ENCODE assay signal across 14 cellular contexts in the genomic region with DNA sequence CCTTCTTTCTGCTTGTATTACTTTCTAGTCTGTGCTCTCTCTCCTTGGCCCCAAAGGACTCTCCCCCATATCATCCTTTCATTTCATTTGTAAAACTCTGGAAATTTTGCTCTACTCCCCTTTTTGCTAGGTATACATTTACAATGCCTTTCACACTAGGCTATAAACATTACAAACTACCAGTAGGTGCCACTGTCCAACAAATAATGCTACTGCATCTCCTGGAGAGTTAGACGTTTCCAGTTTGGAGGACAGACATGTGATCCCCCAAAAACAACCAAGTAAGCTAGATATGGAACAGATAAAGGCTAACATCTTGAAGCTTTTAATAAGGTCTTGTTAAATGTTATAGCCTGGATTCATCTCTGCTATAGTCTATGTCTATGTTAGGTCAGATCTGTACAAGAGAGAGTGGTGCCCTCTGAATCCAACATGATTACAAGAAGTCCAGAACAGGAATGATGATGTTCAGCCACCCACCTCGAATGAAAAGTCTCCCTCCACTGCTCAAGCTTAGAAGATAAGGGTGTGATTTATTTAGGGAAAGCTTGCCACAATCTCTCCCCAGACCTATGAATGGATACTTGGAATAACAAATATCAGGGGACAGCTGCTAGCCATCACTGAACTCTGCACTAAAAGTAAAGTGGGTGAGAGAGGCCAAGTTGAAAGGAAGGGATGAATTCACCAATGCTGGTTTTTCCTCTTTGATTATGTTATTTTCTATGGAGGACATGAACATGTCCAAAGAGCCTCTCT. TPM values are rescaled to one million over a fixed set of nuclear protein-coding genes. Genes with fewer than 3 reads are reported as not detected.
DNase-seq lines count a peak whose midpoint lies in the region; ATAC-seq and TF ChIP-seq lines count a peak whose summit lies in the region.
"Had no signal": no experiment of that assay in that cellular context is flagged by ENCODE, and none has a peak within 500 bp of the region (broad histone marks: within the 10 kb centered on the region; RNA-seq: fewer than 3 reads in every experiment).

No MANE protein-coding gene starts in this region.

- CTCF ChIA-PET in MCF 10A (lab: Yijun Ruan, JAX), result interaction anchor here (0.7 to 2.6 kb wide), 10 partner anchors 9 to 495 kb away, joined by 3 to 15 read pairs (median 6); partner anchors contain the start of gene CBR4

- H3K27me3 Mint-ChIP-seq in MCF 10A (ENCODE audit: insufficient read depth, unreplicated experiment) (no peaks in the 10 kb centered on the region), immature natural killer cell (ENCODE audit: low read depth in 3 of 3) (no peaks in the 10 kb centered on the region)

- DNase-seq in MCF 10A (ENCODE audit: unreplicated experiment) (peak; percentile 17), breast epithelium (ENCODE audit: low spot score in 2 of 2) (no peak), adipocyte (ENCODE audit: low read depth) (peak; percentile 45), immature natural killer cell (peak in 2 of 3 donors; percentile 31 to 32), vagina (ENCODE audit: extremely low spot score in 2 of 2) (no peak), NCI-H69 (lab: John Stamatoyannopoulos, UW) (no peak), posterior vena cava (ENCODE audit: low spot score) (no peak)
- DNase-seq: cortex of kidney; NCI-H1436; SHP77; stimulated activated CD4-positive, alpha-beta T cell treated with anti-CD3 and anti-CD28 coated beads, Interleukin-15, amount 100 ng/mL, for 24 hours had no signal

- no peaks in the 10 kb centered on the region for H3K27me3 ChIP-seq in breast epithelium
- H3K27me3 ChIP-seq in adipocyte (replicated peaks; ENCODE audit: control insufficient read depth, insufficient read depth, low read length), result no peaks in the 10 kb centered on the region
- no peaks in the 10 kb centered on the region for H3K27me3 ChIP-seq in vagina
- H3K27me3 ChIP-seq: BLaER1, suprapubic skin had no signal

- peaks cover 17% of the 10 kb centered on the region for H3K4me1 Mint-ChIP-seq in MCF 10A (ENCODE audit: insufficient read depth, unreplicated experiment)
- H3K4me1 Mint-ChIP-seq in immature natural killer cell, result peaks cover 0 to 11% of the 10 kb centered on the region in 2 donors

- H3K36me3 ChIP-seq in breast epithelium (no peaks in the 10 kb centered on the region), adipocyte (ENCODE audit: control insufficient read depth, insufficient read depth, low read length, severe bottlenecking) (peaks cover 39% of the 10 kb centered on the region), vagina (peaks cover 0 to 4% of the 10 kb centered on the region in 2 donors)

- POLR2A ChIA-PET in MCF 10A (lab: Yijun Ruan, JAX), result interaction anchor here (0.6 to 5.4 kb wide), 2 partner anchors 14 to 383 kb away, joined by 3 to 37 read pairs; partner anchors contain the start of gene CBR4

- no TSS peak for BruUV-seq in MCF 10A (replicated peaks; lab: Mats Ljungman, UMichigan)

- H3K36me3 Mint-ChIP-seq in MCF 10A (ENCODE audit: insufficient read depth, unreplicated experiment), result peaks cover 31% of the 10 kb centered on the region
- peaks cover 14 to 20% (median 18%) of the 10 kb centered on the region in 3 donors for H3K36me3 Mint-ChIP-seq in immature natural killer cell

- no peak overlapping the region for H3K4me3 Mint-ChIP-seq in MCF 10A (ENCODE audit: unreplicated experiment)
- H3K4me3 Mint-ChIP-seq in immature natural killer cell, result no peak overlapping the region

- H3K9me3 ChIP-seq in breast epithelium (no peaks in the 10 kb centered on the region), adipocyte (ENCODE audit: control insufficient read depth, low read length) (no peaks in the 10 kb centered on the region), vagina (no peaks in the 10 kb centered on the region)
- H3K9me3 ChIP-seq: BLaER1, suprapubic skin had no signal

- H3K27ac ChIP-seq in breast epithelium, result no peak overlapping the region
- peak overlapping the region; percentile 42 for H3K27ac ChIP-seq in vagina
- H3K27ac ChIP-seq: BLaER1, suprapubic skin had no signal

- H3K9ac ChIP-seq in adipocyte (ENCODE audit: low read length), result no peak overlapping the region
- H3K9ac ChIP-seq: BLaER1 had no signal

- peaks cover 0 to 3% of the 10 kb centered on the region in 2 donors for H3K4me1 ChIP-seq in breast epithelium
- peaks cover 12% of the 10 kb centered on the region for H3K4me1 ChIP-seq in adipocyte (ENCODE audit: control insufficient read depth, insufficient read depth, low read length)
- H3K4me1 ChIP-seq in vagina, result peaks cover 13% of the 10 kb centered on the region
- H3K4me1 ChIP-seq: BLaER1 had no signal

- TF ChIP-seq POLR2A in breast epithelium (IDR thresholded peaks at IDR 0.05) (no peak), vagina (IDR thresholded peaks at IDR 0.05) (no peak)

- H3K9me3 Mint-ChIP-seq in MCF 10A (ENCODE audit: unreplicated experiment) (no peaks in the 10 kb centered on the region), immature natural killer cell (no peaks in the 10 kb centered on the region)

- H3K27ac Mint-ChIP-seq in MCF 10A (ENCODE audit: low read depth, unreplicated experiment) (no peak overlapping the region), immature natural killer cell (no peak overlapping the region)

- intact Hi-C loops in MCF 10A (cut with micrococcal nuclease), result no loop called here
- intact Hi-C loops in breast epithelium (cut with DNase I; ENCODE audit: low total_unique reads), result no loop called here
- intact Hi-C loops in vagina (cut with DNase I), result no loop called here
- intact Hi-C loops in posterior vena cava (cut with DNase I), result no loop called here

- no peak for ATAC-seq in GM21529 (IDR thresholded peaks at IDR 0.05; ENCODE audit: unreplicated experiment)

- TF ChIP-seq CTCF in MCF 10A (IDR thresholded peaks at IDR 0.05; ENCODE audit: unreplicated experiment) (peak; percentile 20), breast epithelium (IDR thresholded peaks at IDR 0.05) (peak in 1 of 3 donors; percentile 26), vagina (IDR thresholded peaks at IDR 0.05) (no peak)

- H3K4me3 ChIP-seq in breast epithelium, result no peak overlapping the region
- no peak overlapping the region for H3K4me3 ChIP-seq in adipocyte (ENCODE audit: low read length)
- no peak overlapping the region for H3K4me3 ChIP-seq in vagina
- H3K4me3 ChIP-seq: BLaER1, suprapubic skin had no signal

RNA-seq across cellular contexts. Expression of gene CBR4, which starts 14.3 kb away (rescaled TPM):
- 19.2 and 24.0 TPM in 2 replicates for total RNA-seq in MCF 10A (2022)
- total RNA-seq in breast epithelium, result 10 to 100 TPM; 19.8 to 46.0 (median 31.5) TPM
- 10 to 100 TPM in 1 of 3 donors, 1 to 10 TPM in 2; 2.3 to 11.5 (median 7.6) TPM for polyA plus RNA-seq in immature natural killer cell
- total RNA-seq in vagina, result 13.0 TPM
- total RNA-seq in posterior vena cava, result 10 to 100 TPM; 13.9 to 17.5 TPM

Comparison
In these comparisons a context has a peak if more than half of its experiments do, and no peak if none do; other contexts are left out.
1. DNase-seq: peak in MCF 10A (single experiment), adipocyte (single experiment) and immature natural killer cell (2 of 3); none in breast epithelium (0 of 2), vagina (0 of 2), NCI-H69 (single experiment) and posterior vena cava (single experiment).